Comparison of ENCODE assay signal across 8 cellular contexts in the genomic region with DNA sequence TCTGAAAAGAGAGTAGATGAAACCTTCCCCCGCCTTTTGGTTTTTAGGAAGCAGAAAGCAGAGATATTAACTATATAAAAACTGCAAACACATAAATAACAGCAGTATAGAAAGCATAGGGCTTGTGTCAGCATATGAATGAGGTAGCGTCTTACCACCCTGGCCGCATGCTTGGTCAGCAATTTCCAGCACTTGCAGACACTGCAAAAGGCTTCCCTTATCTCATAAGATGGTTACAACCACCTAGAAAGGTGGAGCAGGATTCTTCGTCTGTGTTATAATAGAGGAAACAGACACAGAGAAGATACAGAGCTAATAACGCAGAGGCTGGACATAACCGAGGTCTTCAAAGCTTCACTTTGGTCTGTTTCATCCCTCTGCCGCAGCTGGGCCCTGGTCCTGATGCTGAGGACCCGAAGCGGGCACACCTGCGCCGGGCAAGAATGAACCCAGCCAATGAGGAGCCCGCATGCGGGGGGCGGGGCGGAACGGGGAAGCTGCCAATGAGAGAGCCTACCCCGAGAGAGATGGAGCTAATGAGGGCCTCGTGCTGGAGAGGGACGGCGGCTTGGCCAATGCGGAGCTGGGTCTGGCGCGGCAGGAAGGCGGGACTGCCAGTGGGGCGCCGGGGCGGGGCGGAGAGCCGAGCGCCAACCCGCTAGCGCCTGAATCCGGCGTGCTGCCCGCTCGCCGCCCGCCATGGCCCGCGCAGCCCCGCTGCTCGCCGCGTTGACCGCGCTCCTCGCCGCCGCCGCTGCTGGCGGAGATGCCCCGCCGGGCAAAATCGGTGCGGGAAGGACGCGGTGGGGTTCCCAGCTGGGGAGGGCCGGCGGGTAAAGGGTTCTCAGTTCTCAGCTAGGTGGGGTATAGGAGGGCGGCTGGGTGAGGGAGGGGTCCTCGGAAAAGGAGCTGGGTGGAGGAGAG. TPM values are rescaled to one million over a fixed set of nuclear protein-coding genes. Genes with fewer than 3 reads are reported as not detected.
DNase-seq lines count a peak whose midpoint lies in the region; ATAC-seq and TF ChIP-seq lines count a peak whose summit lies in the region.

A gene with protein sequence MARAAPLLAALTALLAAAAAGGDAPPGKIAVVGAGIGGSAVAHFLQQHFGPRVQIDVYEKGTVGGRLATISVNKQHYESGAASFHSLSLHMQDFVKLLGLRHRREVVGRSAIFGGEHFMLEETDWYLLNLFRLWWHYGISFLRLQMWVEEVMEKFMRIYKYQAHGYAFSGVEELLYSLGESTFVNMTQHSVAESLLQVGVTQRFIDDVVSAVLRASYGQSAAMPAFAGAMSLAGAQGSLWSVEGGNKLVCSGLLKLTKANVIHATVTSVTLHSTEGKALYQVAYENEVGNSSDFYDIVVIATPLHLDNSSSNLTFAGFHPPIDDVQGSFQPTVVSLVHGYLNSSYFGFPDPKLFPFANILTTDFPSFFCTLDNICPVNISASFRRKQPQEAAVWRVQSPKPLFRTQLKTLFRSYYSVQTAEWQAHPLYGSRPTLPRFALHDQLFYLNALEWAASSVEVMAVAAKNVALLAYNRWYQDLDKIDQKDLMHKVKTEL (plus strand): TSS at position 677 of the 924 bp plus-strand sequence. CDS start 23 bp downstream, at position 700.

- peak within 1 kb of the TSS; percentile 80 for H3K4me3 ChIP-seq in BJ (ENCODE audit: low read depth, low read length)
- H3K4me3 ChIP-seq in choroid plexus epithelial cell (ENCODE audit: low read depth, low read length): peak within 1 kb of the TSS; percentile 70

- no peaks in the 10 kb centered on the region for H3K9me3 Mint-ChIP-seq in activated CD4-positive, alpha-beta T cell treated with anti-CD3 and anti-CD28 coated beads for 36 hours (ENCODE audit: low read depth)

- H3K27ac Mint-ChIP-seq in activated CD4-positive, alpha-beta T cell treated with anti-CD3 and anti-CD28 coated beads for 36 hours: peak within 1 kb of the TSS; percentile 89

- H3K27me3 Mint-ChIP-seq in activated CD4-positive, alpha-beta T cell treated with anti-CD3 and anti-CD28 coated beads for 36 hours: no peaks in the 10 kb centered on the region

- peak; percentile 99 for ATAC-seq in HG03457 (IDR thresholded peaks at IDR 0.05; ENCODE audit: unreplicated experiment)
- peak; percentile 98 for ATAC-seq in activated CD4-positive, alpha-beta T cell treated with anti-CD3 and anti-CD28 coated beads for 36 hours

- TF ChIP-seq CTCF in BJ (IDR thresholded peaks at IDR 0.05; ENCODE audit: insufficient read depth, low read depth, low read length) (no peak), choroid plexus epithelial cell (conservative IDR thresholded peaks at IDR 0.05; ENCODE audit: low read depth, low read length) (no peak)

- peaks cover 39% of the 10 kb centered on the region for H3K36me3 Mint-ChIP-seq in activated CD4-positive, alpha-beta T cell treated with anti-CD3 and anti-CD28 coated beads for 36 hours (ENCODE audit: low read depth)

- H3K36me3 ChIP-seq in BJ (ENCODE audit: control insufficient read depth, insufficient read depth, low read length): peaks cover 10% of the 10 kb centered on the region; the same call in 1 of the 2 replicates

- DNase-seq in BJ (ENCODE audit: low read depth): peak; percentile 71
- DNase-seq in GM19240 (ENCODE audit: insufficient read length, low spot score): peak; percentile 89
- peak; percentile 94 to 96 for DNase-seq in NCI-H524 (lab: John Stamatoyannopoulos, UW)
- DNase-seq in activated CD4-positive, alpha-beta T cell treated with anti-CD3 and anti-CD28 coated beads for 36 hours: peak; percentile 96
- peak; percentile 97 for DNase-seq in choroid plexus epithelial cell (ENCODE audit: low read depth)
- peak; percentile 97 for DNase-seq in kidney tubule cell (ENCODE audit: low spot score)
- peak; percentile 91 to 96 for DNase-seq in stimulated activated CD4-positive, alpha-beta T cell treated with anti-CD3 and anti-CD28 coated beads, Interleukin-1b, Interleukin-23, amount 100 ng/mL, for 1 hour (ENCODE audit: low read depth in 2 of 2)

- H3K4me1 Mint-ChIP-seq in activated CD4-positive, alpha-beta T cell treated with anti-CD3 and anti-CD28 coated beads for 36 hours: peaks cover 66% of the 10 kb centered on the region

- intact Hi-C loops in activated CD4-positive, alpha-beta T cell treated with anti-CD3 and anti-CD28 coated beads for 36 hours (cut with DNase I, micrococcal nuclease): loop anchor here (1.0 to 5.0 kb wide), 6 partner anchors 12 to 1055 kb away; a partner anchor contains a TSS

- no peaks in the 10 kb centered on the region for H3K27me3 ChIP-seq in BJ (ENCODE audit: control insufficient read depth, insufficient read depth, low read length)

- H3K4me3 Mint-ChIP-seq in activated CD4-positive, alpha-beta T cell treated with anti-CD3 and anti-CD28 coated beads for 36 hours: peak within 1 kb of the TSS; percentile 94

- CTCF ChIA-PET in BJ (lab: Yijun Ruan, JAX): interaction anchor here (0.5 to 8.4 kb wide), 7 partner anchors 9 to 381 kb away, joined by 3 to 64 read pairs (median 4); no protein-coding TSS in a partner anchor
- CTCF ChIA-PET in activated CD4-positive, alpha-beta T cell treated with anti-CD3 and anti-CD28 coated beads for 36 hours (lab: Charles Lee): interaction anchor here (0.7 to 7.8 kb wide), 10 partner anchors 9 to 194 kb away, joined by 3 to 84 read pairs (median 6); a partner anchor contains a TSS

- POLR2A ChIA-PET in BJ (lab: Charles Lee): no interaction called here
- POLR2A ChIA-PET in activated CD4-positive, alpha-beta T cell treated with anti-CD3 and anti-CD28 coated beads for 36 hours (lab: Charles Lee): interaction anchor here (0.5 to 1.7 kb wide), 6 partner anchors 8 to 398 kb away, joined by 3 to 22 read pairs (median 4); a partner anchor contains a TSS

RNA-seq across cellular contexts. Expression of the gene that starts here (rescaled TPM):
- 10.2 and 12.8 TPM in 2 replicates for polyA plus RNA-seq in BJ (2011; rRNA removed)
- 3.3 and 7.9 TPM in 2 replicates for polyA minus RNA-seq in BJ (2011; rRNA and poly(A)+ RNA removed)
- total RNA-seq in activated CD4-positive, alpha-beta T cell treated with anti-CD3 and anti-CD28 coated beads for 36 hours: 10 to 100 TPM; 17.5 to 18.8 TPM

Comparison
In these comparisons a context has a peak if more than half of its experiments do, and no peak if none do; other contexts are left out.
1. Peak in every context shown above with its lines: DNase-seq, ATAC-seq and H3K4me3 ChIP-seq.